9 cellular contexts compared by ENCODE assay signal in the genomic region with DNA sequence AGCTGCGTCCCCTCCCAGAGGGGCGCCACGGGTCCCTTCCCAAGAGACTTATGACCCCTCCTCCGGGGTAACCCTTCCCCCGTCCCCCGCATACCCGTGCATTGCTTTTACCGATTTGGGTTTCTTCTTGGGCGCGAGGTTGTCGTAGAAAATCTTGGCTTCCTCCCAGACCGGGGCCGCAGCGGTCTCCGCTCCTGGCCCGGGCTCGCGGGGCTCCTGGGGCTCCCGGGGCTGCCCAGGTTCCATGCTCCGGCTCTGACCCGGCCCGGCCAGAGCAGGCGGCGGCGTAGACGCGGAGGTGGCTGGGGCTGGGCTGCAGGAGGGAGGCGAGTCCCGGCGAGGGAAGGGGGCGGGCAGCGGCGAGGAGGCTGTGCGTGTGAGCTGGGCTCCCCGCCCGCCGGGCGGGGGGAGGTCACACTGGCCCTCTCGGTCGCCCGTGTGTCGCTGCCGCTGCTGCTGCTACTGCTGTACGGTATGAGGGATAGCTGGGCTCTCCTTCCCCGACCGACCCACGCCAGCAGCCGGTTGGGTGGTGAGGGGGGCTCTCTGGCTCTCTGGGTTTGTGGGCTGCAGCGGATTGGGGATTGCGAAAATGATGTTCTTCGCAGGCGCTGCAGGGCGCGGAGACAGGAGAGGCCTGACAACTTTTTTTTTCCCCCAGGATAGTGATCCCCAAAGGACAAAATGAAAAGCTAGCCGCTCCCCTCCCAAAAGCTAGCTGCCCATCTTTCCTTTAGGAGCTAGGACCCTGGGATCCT. TPM values are rescaled to one million over a fixed set of nuclear protein-coding genes. Genes with fewer than 3 reads are reported as not detected.
A peak's percentile ranks its signal among the peaks of the same experiment; 100 is the strongest.
DNase-seq lines count a peak whose midpoint lies in the region; ATAC-seq and TF ChIP-seq lines count a peak whose summit lies in the region.
"Had no signal": no experiment of that assay in that cellular context is flagged by ENCODE, and none has a peak within 500 bp of the region (broad histone marks: within the 10 kb centered on the region; RNA-seq: fewer than 3 reads in every experiment).

A gene (minus strand): TSS at position 315 of the 758 bp plus-strand sequence. CDS start 69 bp downstream, at position 246.

- peak within 1 kb of the TSS; percentile 50 for H3K4me3 Mint-ChIP-seq in Caco-2 (ENCODE audit: unreplicated experiment)
- peak within 1 kb of the TSS; percentile 42 for H3K4me3 Mint-ChIP-seq in activated naive CD8-positive, alpha-beta T cell treated with anti-CD3 and anti-CD28 coated beads, Interleukin-2, amount 50 U/mL, for 24 hours

- peaks cover 10% of the 10 kb centered on the region for H3K27me3 Mint-ChIP-seq in Caco-2 (ENCODE audit: insufficient read depth, unreplicated experiment)
- H3K27me3 Mint-ChIP-seq in activated naive CD8-positive, alpha-beta T cell treated with anti-CD3 and anti-CD28 coated beads, Interleukin-2, amount 50 U/mL, for 24 hours: peaks cover 51% of the 10 kb centered on the region

- H3K27ac ChIP-seq in right cardiac atrium (ENCODE audit: low read length): peak within 1 kb of the TSS; percentile 75

- no peaks in the 10 kb centered on the region for H3K4me1 Mint-ChIP-seq in Caco-2 (ENCODE audit: low read depth, unreplicated experiment)
- H3K4me1 Mint-ChIP-seq in activated naive CD8-positive, alpha-beta T cell treated with anti-CD3 and anti-CD28 coated beads, Interleukin-2, amount 50 U/mL, for 24 hours: peaks cover 22% of the 10 kb centered on the region

- no peaks in the 10 kb centered on the region for H3K36me3 Mint-ChIP-seq in Caco-2 (ENCODE audit: insufficient read depth, unreplicated experiment)
- no peaks in the 10 kb centered on the region for H3K36me3 Mint-ChIP-seq in activated naive CD8-positive, alpha-beta T cell treated with anti-CD3 and anti-CD28 coated beads, Interleukin-2, amount 50 U/mL, for 24 hours (ENCODE audit: low read depth)

- no TSS peak for BruUV-seq in Caco-2 (replicated peaks; lab: Mats Ljungman, UMichigan)

- peak; percentile 31 for ATAC-seq in activated naive CD8-positive, alpha-beta T cell treated with anti-CD3 and anti-CD28 coated beads, Interleukin-2, amount 50 U/mL, for 24 hours
- peak; percentile 75 to 87 for ATAC-seq in right cardiac atrium
- ATAC-seq in sciatic nerve: peak; percentile 86
- no peak for ATAC-seq in GM19351 (IDR thresholded peaks at IDR 0.05; ENCODE audit: unreplicated experiment)

- TF ChIP-seq CTCF in Caco-2 (IDR thresholded peaks at IDR 0.05; ENCODE audit: insufficient read depth in 1 of 2, low read depth in 1 of 2, low read length in 1 of 2, severe bottlenecking in 1 of 2, unreplicated experiment in 1 of 2) (no peak), LNCaP clone FGC (IDR thresholded peaks at IDR 0.05; ENCODE audit: control insufficient read depth, extremely low read depth, insufficient read depth) (no peak)

- POLR2A ChIA-PET in Caco-2 (lab: Charles Lee): no interaction called here

- WGBS in right cardiac atrium: 2% methylated on average over 55 of the region's 55 CpGs

- CTCF ChIA-PET in Caco-2 (lab: Charles Lee): no interaction called here

- H3K27ac Mint-ChIP-seq in Caco-2 (ENCODE audit: unreplicated experiment): no peak within 1 kb of the TSS
- no peak within 1 kb of the TSS for H3K27ac Mint-ChIP-seq in activated naive CD8-positive, alpha-beta T cell treated with anti-CD3 and anti-CD28 coated beads, Interleukin-2, amount 50 U/mL, for 24 hours

- H3K4me1 ChIP-seq in Caco-2: no peaks in the 10 kb centered on the region
- peaks cover 2% of the 10 kb centered on the region for H3K4me1 ChIP-seq in right cardiac atrium (ENCODE audit: control insufficient read depth, insufficient read depth, low read length)

- H3K9me3 Mint-ChIP-seq in Caco-2 (ENCODE audit: unreplicated experiment): no peaks in the 10 kb centered on the region
- H3K9me3 Mint-ChIP-seq in activated naive CD8-positive, alpha-beta T cell treated with anti-CD3 and anti-CD28 coated beads, Interleukin-2, amount 50 U/mL, for 24 hours: no peaks in the 10 kb centered on the region

- H3K9me3 ChIP-seq in Caco-2 (no peaks in the 10 kb centered on the region), right cardiac atrium (ENCODE audit: control insufficient read depth, low read length) (no peaks in the 10 kb centered on the region)

- H3K4me3 ChIP-seq in Caco-2 (ENCODE audit: low read depth, low read length) (peak within 1 kb of the TSS; percentile 30), LNCaP clone FGC (ENCODE audit: low read depth, low read length) (peak within 1 kb of the TSS; percentile 28), right cardiac atrium (ENCODE audit: low read length) (peak within 1 kb of the TSS; percentile 66)

- no peaks in the 10 kb centered on the region for H3K36me3 ChIP-seq in Caco-2 (ENCODE audit: control insufficient read depth, insufficient read depth, low read length)

- no peaks in the 10 kb centered on the region; the same call in 1 of the 2 replicates for H3K27me3 ChIP-seq in Caco-2 (replicated peaks; ENCODE audit: control insufficient read depth, insufficient read depth, low read length)
- no peaks in the 10 kb centered on the region for H3K27me3 ChIP-seq in right cardiac atrium (ENCODE audit: control insufficient read depth, insufficient read depth)

- peak in 1 of 2 experiments; percentile 18 for DNase-seq in Caco-2
- DNase-seq in LNCaP clone FGC (ENCODE audit: low read depth): no peak
- DNase-seq in activated naive CD8-positive, alpha-beta T cell treated with anti-CD3 and anti-CD28 coated beads, Interleukin-2, amount 50 U/mL, for 24 hours: peak; percentile 36
- peak; percentile 42 to 89 (median 85) for DNase-seq in right cardiac atrium
- no peak for DNase-seq in sciatic nerve (ENCODE audit: low spot score)
- DNase-seq in NCI-H2171 treated with DMSO at 0.1 percent for 48 hours (lab: John Stamatoyannopoulos, UW): no peak
- DNase-seq in NCI-H128 (lab: John Stamatoyannopoulos, UW; ENCODE audit: unreplicated experiment): no peak

- intact Hi-C loops in Caco-2 (cut with micrococcal nuclease; ENCODE audit: unreplicated experiment): no loop called here
- intact Hi-C loops in right cardiac atrium (cut with DNase I): no loop called here
- intact Hi-C loops in sciatic nerve (cut with DNase I): no loop called here

RNA-seq across cellular contexts. Expression of the gene that starts here (rescaled TPM):
- total RNA-seq in Caco-2 (2022) (not detected in 2 replicates), right cardiac atrium (10 to 100 TPM; 18.2 to 44.8 (median 41.3) TPM), sciatic nerve (1.4 TPM)
- 5.7 TPM for polyA plus RNA-seq in right cardiac atrium
- total RNA-seq: HT1080 had no signal

Comparison
In these comparisons a context has a peak if more than half of its experiments do, and no peak if none do; other contexts are left out.
1. DNase-seq: peak in activated naive CD8-positive, alpha-beta T cell treated with anti-CD3 and anti-CD28 coated beads, Interleukin-2, amount 50 U/mL, for 24 hours (single experiment) and right cardiac atrium (3 of 3); none in LNCaP clone FGC (single experiment), sciatic nerve (single experiment), NCI-H2171 treated with DMSO at 0.1 percent for 48 hours (single experiment) and NCI-H128 (single experiment).
2. Peak in every context shown above with its lines, with median percentiles within 50 percentile points of each other: H3K4me3 ChIP-seq.